ENCODE assay signal across 17 cellular contexts in genomic region chr9:121183666-121184423, GRCh38. TPM values are rescaled to one million over a fixed set of nuclear protein-coding genes. Genes with fewer than 3 reads are reported as not detected.
A peak's percentile ranks its signal among the peaks of the same experiment; 100 is the strongest.
DNase-seq lines count a peak whose midpoint lies in the region; ATAC-seq, FAIRE-seq and TF ChIP-seq lines count a peak whose summit lies in the region.
"Had no signal": no experiment of that assay in that cellular context is flagged by ENCODE, and none has a peak within 500 bp of the region (broad histone marks: within the 10 kb centered on the region; RNA-seq: fewer than 3 reads in every experiment).

No MANE protein-coding gene starts in this region.

- H3K27ac ChIP-seq in A549 (peak overlapping the region in 1 of 2 experiments; percentile 11; a peak in 1 of 6 replicates), aorta (ENCODE audit: low read depth in 1 of 2, low read length in 2 of 2) (no peak overlapping the region), transverse colon (no peak overlapping the region)
- no peak overlapping the region for H3K27ac ChIP-seq in CD8-positive, alpha-beta T cell (ENCODE audit: low read depth, low read length)
- H3K27ac ChIP-seq: tibial nerve had no signal

- no peaks in the 10 kb centered on the region for H3K9me3 Mint-ChIP-seq in CD8-positive, alpha-beta T cell
- no peaks in the 10 kb centered on the region for H3K9me3 Mint-ChIP-seq in activated CD8-positive, alpha-beta T cell treated with anti-CD3 and anti-CD28 coated beads for 36 hours
- no peaks in the 10 kb centered on the region for H3K9me3 Mint-ChIP-seq in naive thymus-derived CD8-positive, alpha-beta T cell
- H3K9me3 Mint-ChIP-seq: nephron had no signal

- TF ChIP-seq CTCF in A549 (IDR thresholded peaks at IDR 0.05) (no peak), transverse colon (IDR thresholded peaks at IDR 0.05) (no peak)
- no peak for TF ChIP-seq CTCF in CD8-positive, alpha-beta T cell (IDR thresholded peaks at IDR 0.05)
- TF ChIP-seq CTCF in activated CD8-positive, alpha-beta T cell treated with anti-CD3 and anti-CD28 coated beads for 36 hours (IDR thresholded peaks at IDR 0.05) = no peak

- TF ChIP-seq EP300 in A549 (IDR thresholded peaks at IDR 0.05) (no peak), transverse colon (IDR thresholded peaks at IDR 0.05; ENCODE audit: low read depth) (no peak)

- H3K27me3 Mint-ChIP-seq in CD8-positive, alpha-beta T cell (ENCODE audit: low read depth) = no peaks in the 10 kb centered on the region
- no peaks in the 10 kb centered on the region for H3K27me3 Mint-ChIP-seq in activated CD8-positive, alpha-beta T cell treated with anti-CD3 and anti-CD28 coated beads for 36 hours
- H3K27me3 Mint-ChIP-seq in naive thymus-derived CD8-positive, alpha-beta T cell = no peaks in the 10 kb centered on the region

- peak overlapping the region; percentile 59 for H3K4me2 ChIP-seq in A549

- in situ Hi-C loops in transverse colon (cut with MboI; ENCODE audit: low pct_ligation_motif_present in 1 of 4, low pct_unique_long_range_greater_than_20kb in 1 of 4, low sequenced_read_pairs in 3 of 4) = no loop called here

- no peak for TF ChIP-seq RAD21 in A549 (conservative IDR thresholded peaks at IDR 0.05 in 1 of 2, IDR thresholded peaks at IDR 0.05 in 1 of 2)

- DNase-seq in A549 (ENCODE audit: low read depth in 1 of 2, low spot score in 1 of 2) (no peak), inferior parietal cortex (ENCODE audit: extremely low spot score) (no peak), aorta (no peak), transverse colon (no peak)
- no peak for DNase-seq in CD8-positive, alpha-beta T cell
- no peak for DNase-seq in activated CD8-positive, alpha-beta T cell treated with anti-CD3 and anti-CD28 coated beads for 36 hours
- DNase-seq in naive thymus-derived CD8-positive, alpha-beta T cell = no peak
- DNase-seq: activated CD4-positive, alpha-beta T cell treated with anti-CD3 and anti-CD28 coated beads, Interleukin-2, amount 50 U/mL, for 4 hours; activated gamma-delta T cell treated with Interleukin-2 at 50 U/mL for 16 hours; BE2C; effector memory CD4-positive, alpha-beta T cell; hypothalamus; left colon; NCI-H1048 had no signal

- H3K4me1 ChIP-seq in A549 (peaks cover 56% of the 10 kb centered on the region), aorta (ENCODE audit: control insufficient read depth in 1 of 2, insufficient read depth in 2 of 2, low read length in 2 of 2) (no peaks in the 10 kb centered on the region), transverse colon (peaks cover 0 to 67% (median 12%) of the 10 kb centered on the region in 4 donors)
- peaks cover 34% of the 10 kb centered on the region for H3K4me1 ChIP-seq in CD8-positive, alpha-beta T cell (ENCODE audit: insufficient read depth, low read length)
- H3K4me1 ChIP-seq: BE2C had no signal

- TF ChIP-seq POLR2A in A549 (IDR thresholded peaks at IDR 0.05; ENCODE audit: low read length) (no peak), transverse colon (IDR thresholded peaks at IDR 0.05) (no peak)

- no peak for ATAC-seq in A549
- ATAC-seq in CD8-positive, alpha-beta T cell = no peak
- ATAC-seq in activated CD8-positive, alpha-beta T cell treated with anti-CD3 and anti-CD28 coated beads for 36 hours = no peak
- no peak for ATAC-seq in naive thymus-derived CD8-positive, alpha-beta T cell
- ATAC-seq in aorta (ENCODE audit: low FRiP score) = no peak
- ATAC-seq in GM18511 (IDR thresholded peaks at IDR 0.05; ENCODE audit: unreplicated experiment) = no peak
- ATAC-seq: left colon had no signal

- peak overlapping the region; percentile 89 for H3K27ac Mint-ChIP-seq in CD8-positive, alpha-beta T cell
- peak overlapping the region; percentile 80 for H3K27ac Mint-ChIP-seq in activated CD8-positive, alpha-beta T cell treated with anti-CD3 and anti-CD28 coated beads for 36 hours
- H3K27ac Mint-ChIP-seq in naive thymus-derived CD8-positive, alpha-beta T cell = peak overlapping the region; percentile 36 to 93 (median 78)

- H3K9me3 ChIP-seq in A549 (no peaks in the 10 kb centered on the region), aorta (ENCODE audit: control insufficient read depth, low read length) (no peaks in the 10 kb centered on the region), transverse colon (no peaks in the 10 kb centered on the region)
- H3K9me3 ChIP-seq in CD8-positive, alpha-beta T cell (ENCODE audit: low read length) = no peaks in the 10 kb centered on the region
- H3K9me3 ChIP-seq: BE2C, tibial nerve had no signal

- peaks cover 67% of the 10 kb centered on the region for H3K4me1 Mint-ChIP-seq in CD8-positive, alpha-beta T cell (ENCODE audit: low read depth)
- peaks cover 58% of the 10 kb centered on the region for H3K4me1 Mint-ChIP-seq in activated CD8-positive, alpha-beta T cell treated with anti-CD3 and anti-CD28 coated beads for 36 hours (ENCODE audit: low read depth)
- peaks cover 19 to 67% (median 52%) of the 10 kb centered on the region in 4 donors for H3K4me1 Mint-ChIP-seq in naive thymus-derived CD8-positive, alpha-beta T cell

- peaks cover 75% of the 10 kb centered on the region for H3K36me3 Mint-ChIP-seq in CD8-positive, alpha-beta T cell
- peaks cover 54% of the 10 kb centered on the region for H3K36me3 Mint-ChIP-seq in activated CD8-positive, alpha-beta T cell treated with anti-CD3 and anti-CD28 coated beads for 36 hours (ENCODE audit: low read depth)
- peaks cover 0 to 78% (median 15%) of the 10 kb centered on the region in 3 donors for H3K36me3 Mint-ChIP-seq in naive thymus-derived CD8-positive, alpha-beta T cell

- H3K4me3 ChIP-seq in A549 (no peak overlapping the region), aorta (ENCODE audit: low read length in 2 of 2) (peak overlapping the region in 1 of 2 donors; percentile 10), transverse colon (no peak overlapping the region)
- H3K4me3 ChIP-seq in CD8-positive, alpha-beta T cell (ENCODE audit: low read depth, low read length) = no peak overlapping the region
- H3K4me3 ChIP-seq: tibial nerve had no signal

- CTCF ChIA-PET in A549 (lab: Yijun Ruan, JAX) = interaction anchor here (0.8 to 1.4 kb wide), 3 partner anchors 11 to 16 kb away, joined by 3 to 4 read pairs (median 4); no protein-coding TSS in a partner anchor
- CTCF ChIA-PET in CD8-positive, alpha-beta T cell (lab: Charles Lee) = no interaction called here
- CTCF ChIA-PET in activated CD8-positive, alpha-beta T cell treated with anti-CD3 and anti-CD28 coated beads for 36 hours (lab: Charles Lee) = interaction anchor here (0.7 to 3.2 kb wide), 5 partner anchors 11 to 108 kb away, joined by 3 to 18 read pairs (median 5); no protein-coding TSS in a partner anchor

- intact Hi-C loops in CD8-positive, alpha-beta T cell (cut with DNase I, micrococcal nuclease) = loop anchor here in 1 of 2 experiments (2.0 kb wide), 2 partner anchors 13 kb away; no protein-coding TSS in a partner anchor
- intact Hi-C loops in activated CD8-positive, alpha-beta T cell treated with anti-CD3 and anti-CD28 coated beads for 36 hours (cut with micrococcal nuclease) = no loop called here
- intact Hi-C loops in aorta (cut with DNase I) (no loop called here), transverse colon (cut with DNase I; ENCODE audit: low total_unique reads) (no loop called here)

- 70% methylated on average over 3 of the region's 3 CpGs for WGBS in A549 (ENCODE audit: missing lambda C conversion rate)
- WGBS in aorta, 2 donors = 71 to 74% methylated on average over 3 of the region's 3 CpGs
- 73 to 81% methylated on average over 3 of the region's 3 CpGs for WGBS in transverse colon (ENCODE audit: low coverage in 1 of 2), 2 donors

- POLR2A ChIA-PET in A549 (lab: Yijun Ruan, JAX) = interaction anchor here (0.9 kb wide), 1 partner anchor 84 kb away, joined by 3 read pairs; the partner anchor contains the start of gene GSN
- POLR2A ChIA-PET in CD8-positive, alpha-beta T cell (lab: Charles Lee) = interaction anchor here (1.0 to 1.2 kb wide), 2 partner anchors 17 to 18 kb away, joined by 3 read pairs; partner anchors contain the start of gene RAB14
- POLR2A ChIA-PET in activated CD8-positive, alpha-beta T cell treated with anti-CD3 and anti-CD28 coated beads for 36 hours (lab: Charles Lee) = interaction anchor here (0.7 to 2.5 kb wide), 6 partner anchors 8 to 25 kb away, joined by 3 to 10 read pairs (median 4); partner anchors contain the start of gene RAB14
- POLR2A ChIA-PET in naive thymus-derived CD8-positive, alpha-beta T cell (lab: Charles Lee) = interaction anchor here (0.6 to 0.9 kb wide), 2 partner anchors 13 to 18 kb away, joined by 4 to 5 read pairs; partner anchors contain the start of gene RAB14

- H3K4me3 Mint-ChIP-seq in CD8-positive, alpha-beta T cell = no peak overlapping the region
- no peak overlapping the region for H3K4me3 Mint-ChIP-seq in activated CD8-positive, alpha-beta T cell treated with anti-CD3 and anti-CD28 coated beads for 36 hours
- no peak overlapping the region for H3K4me3 Mint-ChIP-seq in naive thymus-derived CD8-positive, alpha-beta T cell
- H3K4me3 Mint-ChIP-seq: nephron had no signal

- H3K36me3 ChIP-seq in CD8-positive, alpha-beta T cell (ENCODE audit: insufficient read depth, low read length) = peaks cover 26% of the 10 kb centered on the region
- peaks cover 0 to 5% of the 10 kb centered on the region in 2 donors for H3K36me3 ChIP-seq in aorta (ENCODE audit: control insufficient read depth in 1 of 2, insufficient read depth in 2 of 2, low read length in 1 of 2)
- H3K36me3 ChIP-seq in transverse colon = peaks cover 0 to 26% (median 2%) of the 10 kb centered on the region in 4 donors

- FAIRE-seq in A549 (lab: Jason Lieb, UNC) = no peak

- no peaks in the 10 kb centered on the region for H3K27me3 ChIP-seq in CD8-positive, alpha-beta T cell (ENCODE audit: insufficient read depth, low read length)
- H3K27me3 ChIP-seq in aorta (ENCODE audit: control insufficient read depth in 1 of 2, insufficient read depth in 2 of 2, low read length in 1 of 2) = no peaks in the 10 kb centered on the region
- H3K27me3 ChIP-seq in transverse colon = no peaks in the 10 kb centered on the region
- H3K27me3 ChIP-seq: BE2C, tibial nerve had no signal

TF ChIP-seq in A549, 52 proteins besides CTCF, POLR2A, EP300 and RAD21 (continues in another document):
- no peak for TF ChIP-seq SREBF2 (IDR thresholded peaks at IDR 0.05)

RNA-seq across cellular contexts. Expression of gene RAB14, which starts 17.8 kb away (rescaled TPM):
- 54.1 and 55.7 TPM in 2 replicates for polyA plus RNA-seq in A549 (2011; rRNA removed)
- polyA plus RNA-seq in A549 (2012; cell fraction: cytosol; rRNA removed) = 12.6 and 14.0 TPM in 2 replicates
- polyA plus RNA-seq in A549 (2012; cell fraction: nucleus; rRNA removed) = 6.3 and 11.1 TPM in 2 replicates
- 38.4 to 40.2 TPM (median 38.8 TPM) in 3 replicates for polyA plus RNA-seq in A549 (2017; fragmentation: RNase III; extraction: RNeasy Plus Mini Kit Qiagen cat#74134 plus additional on column Dnase treatment)
- polyA minus RNA-seq in A549 (2011; rRNA and poly(A)+ RNA removed) = 14.2 and 15.3 TPM in 2 replicates
- 10 to 100 TPM; 58.8 to 60.4 TPM for total RNA-seq in CD8-positive, alpha-beta T cell
- 10 to 100 TPM; 54.3 to 55.5 TPM for total RNA-seq in activated CD8-positive, alpha-beta T cell treated with anti-CD3 and anti-CD28 coated beads for 36 hours
- total RNA-seq in naive thymus-derived CD8-positive, alpha-beta T cell = 10 to 100 TPM; 49.6 to 62.3 TPM
- 10 to 100 TPM; 34.6 to 37.2 (median 36.8) TPM for polyA plus RNA-seq in naive thymus-derived CD8-positive, alpha-beta T cell
- total RNA-seq in aorta = 10 to 100 TPM; 48.3 to 52.7 TPM
- 10 to 100 TPM; 29.3 to 32.6 TPM for polyA plus RNA-seq in aorta
- 10 to 100 TPM; 20.7 to 50.3 (median 37.9) TPM for total RNA-seq in transverse colon
